Comparison of ENCODE assay signal across 1 cellular context in genomic region chr6:25270559-25270958, GRCh38.
TF ChIP-seq lines count a peak whose summit lies in the region.

No MANE protein-coding gene starts in this region.

TF ChIP-seq in HepG2, 621 proteins besides CTCF, POLR2A, EP300 and RAD21 (continued from another document and continues in another):
- TF ChIP-seq ZNF407 (CRISPR knock-in tag; IDR thresholded peaks at IDR 0.05; ENCODE audit: not compliant biosample characterization) (no peak), ZC3H4 (CRISPR knock-in tag; IDR thresholded peaks at IDR 0.05; ENCODE audit: borderline replicate concordance) (no peak), PCBP1 (IDR thresholded peaks at IDR 0.05; ENCODE audit: borderline replicate concordance, low read depth, low read length) (no peak), CBX5 (CRISPR knock-in tag; IDR thresholded peaks at IDR 0.05; ENCODE audit: borderline replicate concordance) (no peak), ZNF275 (CRISPR knock-in tag; IDR thresholded peaks at IDR 0.05; ENCODE audit: borderline replicate concordance) (no peak), ELF4 (CRISPR knock-in tag; IDR thresholded peaks at IDR 0.05; ENCODE audit: borderline replicate concordance) (no peak), SMC3 (IDR thresholded peaks at IDR 0.05; ENCODE audit: low read length) (no peak), ZNF574 (CRISPR knock-in tag; IDR thresholded peaks at IDR 0.05) (no peak), ZKSCAN8 (CRISPR knock-in tag; IDR thresholded peaks at IDR 0.05; ENCODE audit: borderline replicate concordance) (peak; percentile 34; the same call in 1 of the 2 replicates), SAFB2 (CRISPR knock-in tag; IDR thresholded peaks at IDR 0.05; ENCODE audit: borderline replicate concordance, low read depth) (no peak), CSRNP1 (CRISPR knock-in tag; IDR thresholded peaks at IDR 0.05) (no peak), ZNF777 (CRISPR knock-in tag; IDR thresholded peaks at IDR 0.05) (no peak), ZNF343 (CRISPR knock-in tag; IDR thresholded peaks at IDR 0.05) (no peak), LBX2 (CRISPR knock-in tag; IDR thresholded peaks at IDR 0.05; ENCODE audit: borderline replicate concordance) (no peak), ZNF776 (CRISPR knock-in tag; IDR thresholded peaks at IDR 0.05) (no peak), ZNF180 (CRISPR knock-in tag; IDR thresholded peaks at IDR 0.05; ENCODE audit: borderline replicate concordance, low read depth) (no peak), MAFG (CRISPR knock-in tag; IDR thresholded peaks at IDR 0.05) (no peak), NFYB (CRISPR knock-in tag; IDR thresholded peaks at IDR 0.05) (no peak), DPF2 (CRISPR knock-in tag; IDR thresholded peaks at IDR 0.05; ENCODE audit: borderline replicate concordance, low read depth) (peak; percentile 72; the same call in 1 of the 2 replicates), TSC22D2 (CRISPR knock-in tag; IDR thresholded peaks at IDR 0.05; ENCODE audit: borderline replicate concordance) (no peak), ZNF629 (CRISPR knock-in tag; conservative IDR thresholded peaks at IDR 0.05) (no peak), ZSCAN25 (CRISPR knock-in tag; IDR thresholded peaks at IDR 0.05) (no peak), ZNF207 (IDR thresholded peaks at IDR 0.05; ENCODE audit: borderline replicate concordance) (no peak), KDM3A (CRISPR knock-in tag; IDR thresholded peaks at IDR 0.05; ENCODE audit: low read depth) (no peak), CHD2 (IDR thresholded peaks at IDR 0.05; ENCODE audit: low read depth, low read length) (no peak), SIN3B (IDR thresholded peaks at IDR 0.05; ENCODE audit: low read length) (no peak), MED8 (CRISPR knock-in tag; IDR thresholded peaks at IDR 0.05; ENCODE audit: insufficient replicate concordance) (no peak), HDAC1 (CRISPR knock-in tag; IDR thresholded peaks at IDR 0.05) (peak; percentile 52; the same call in 1 of the 2 replicates), MYPOP (CRISPR knock-in tag; IDR thresholded peaks at IDR 0.05) (no peak), ATF1 (CRISPR knock-in tag; IDR thresholded peaks at IDR 0.05) (no peak), ZNF747 (CRISPR knock-in tag; IDR thresholded peaks at IDR 0.05; ENCODE audit: borderline replicate concordance) (no peak), ZBTB43 (CRISPR knock-in tag; conservative IDR thresholded peaks at IDR 0.05) (no peak), ZNF550 (CRISPR knock-in tag; IDR thresholded peaks at IDR 0.05; ENCODE audit: borderline replicate concordance) (no peak), SP140L (CRISPR knock-in tag; IDR thresholded peaks at IDR 0.05; ENCODE audit: borderline replicate concordance) (no peak), FOXJ3 (CRISPR knock-in tag; IDR thresholded peaks at IDR 0.05; ENCODE audit: borderline replicate concordance) (0 out of 2 replicates have a peak, but pooled peaks have one; percentile 19), ZNF790 (CRISPR knock-in tag; IDR thresholded peaks at IDR 0.05; ENCODE audit: borderline replicate concordance) (no peak), ZBTB1 (CRISPR knock-in tag; IDR thresholded peaks at IDR 0.05; ENCODE audit: borderline replicate concordance) (no peak), MIXL1 (CRISPR knock-in tag; IDR thresholded peaks at IDR 0.05) (no peak), CC2D1A (CRISPR knock-in tag; IDR thresholded peaks at IDR 0.05) (no peak), ZBTB8A (CRISPR knock-in tag; IDR thresholded peaks at IDR 0.05; ENCODE audit: borderline replicate concordance, low read depth) (no peak), BCL3 (CRISPR knock-in tag; IDR thresholded peaks at IDR 0.05) (no peak), KLF9 (CRISPR knock-in tag; IDR thresholded peaks at IDR 0.05; ENCODE audit: low read depth) (no peak), HMG20B (CRISPR knock-in tag; conservative IDR thresholded peaks at IDR 0.05) (no peak), PHF8 (CRISPR knock-in tag; IDR thresholded peaks at IDR 0.05) (no peak), ZNF660 (CRISPR knock-in tag; IDR thresholded peaks at IDR 0.05; ENCODE audit: borderline replicate concordance, low read depth) (no peak), ZFP36L1 (CRISPR knock-in tag; IDR thresholded peaks at IDR 0.05) (no peak), IKZF5 (CRISPR knock-in tag; IDR thresholded peaks at IDR 0.05) (no peak), NFIC (IDR thresholded peaks at IDR 0.05; ENCODE audit: low read length) (peak; percentile 66; the same call in 1 of the 2 replicates), HNF4A (CRISPR knock-in tag; IDR thresholded peaks at IDR 0.05) (no peak), PRMT3 (CRISPR knock-in tag; IDR thresholded peaks at IDR 0.05; ENCODE audit: borderline replicate concordance, low read depth) (no peak), ZNF138 (CRISPR knock-in tag; IDR thresholded peaks at IDR 0.05; ENCODE audit: low read depth) (no peak)
